9 cellular contexts compared by ENCODE assay signal in the genomic region with DNA sequence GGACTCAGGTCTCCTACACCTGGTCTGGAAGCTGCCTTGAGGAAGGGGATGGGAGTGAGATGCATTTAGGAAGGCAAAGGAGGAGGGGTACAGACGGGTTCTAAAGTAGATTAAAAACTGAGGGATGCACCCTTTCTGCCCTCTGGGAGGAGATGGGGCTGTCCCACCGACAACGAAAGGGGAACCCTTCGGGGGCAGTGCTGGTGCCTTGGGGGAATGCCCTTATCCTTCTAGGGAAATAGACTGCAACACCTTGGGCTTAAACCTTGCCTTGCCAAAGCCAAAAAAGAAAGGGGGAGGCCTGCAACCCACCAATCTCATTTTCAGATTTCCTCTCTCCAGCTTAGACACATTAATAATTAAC.
A peak's percentile ranks its signal among the peaks of the same experiment; 100 is the strongest.
DNase-seq lines count a peak whose midpoint lies in the region; ATAC-seq and TF ChIP-seq lines count a peak whose summit lies in the region.
"Had no signal": no experiment of that assay in that cellular context is flagged by ENCODE, and none has a peak within 500 bp of the region (broad histone marks: within the 10 kb centered on the region; RNA-seq: fewer than 3 reads in every experiment).

No MANE protein-coding gene starts in this region.

- 26 to 60% methylated on average over 1 to 4 of the region's 4 CpGs for WGBS in endodermal cell (ENCODE audit: insufficient coverage in 1 of 2, insufficient read length in 1 of 2), 2 experiments

- peak overlapping the region; percentile 48 for H3K9ac ChIP-seq in endodermal cell (ENCODE audit: extremely low read depth, low read length, poor library complexity, severe bottlenecking)
- no peak overlapping the region for H3K9ac ChIP-seq in skeletal muscle tissue (ENCODE audit: low read depth in 1 of 3, low read length in 3 of 3)

- DNase-seq in endodermal cell (no peak), mucosa of gallbladder (ENCODE audit: low spot score) (no peak)
- DNase-seq in activated naive CD4-positive, alpha-beta T cell treated with anti-CD3 and anti-CD28 coated beads, Interleukin-2, amount 50 U/mL, for 16 hours = no peak
- no peak for DNase-seq in effector CD8-positive, alpha-beta T cell (lab: John Stamatoyannopoulos, UW)

- H3K27ac ChIP-seq in endodermal cell (ENCODE audit: low read depth, low read length) = no peak overlapping the region
- no peak overlapping the region for H3K27ac ChIP-seq in skeletal muscle tissue (ENCODE audit: low read depth, low read length)
- H3K27ac ChIP-seq: HL-60 had no signal

- peaks cover 53% of the 10 kb centered on the region for H3K4me1 Mint-ChIP-seq in endodermal cell

- H3K4me3 ChIP-seq in endodermal cell (ENCODE audit: low read length) (peak overlapping the region; percentile 82), skeletal muscle tissue (ENCODE audit: low read length in 3 of 3) (peak overlapping the region in 2 of 3 donors; percentile 70 to 76)

- H3K9me3 ChIP-seq in endodermal cell (ENCODE audit: control insufficient read depth, low read length) (no peaks in the 10 kb centered on the region), skeletal muscle tissue (ENCODE audit: control insufficient read depth in 3 of 3, low read length in 3 of 3) (no peaks in the 10 kb centered on the region)

- peak overlapping the region; percentile 65 for H3K4me3 Mint-ChIP-seq in endodermal cell

- H3K27ac Mint-ChIP-seq in endodermal cell = peak overlapping the region; percentile 79

- ATAC-seq in GM19372 (IDR thresholded peaks at IDR 0.05; ENCODE audit: low read depth, unreplicated experiment) (peak; percentile 39), HG03095 (IDR thresholded peaks at IDR 0.05; ENCODE audit: unreplicated experiment) (peak; percentile 52), GM18861 (IDR thresholded peaks at IDR 0.05; ENCODE audit: unreplicated experiment) (no peak)

- no peak for TF ChIP-seq CTCF in endodermal cell (conservative IDR thresholded peaks at IDR 0.05)

- H3K27me3 ChIP-seq in endodermal cell (ENCODE audit: control insufficient read depth, insufficient read depth, low read length, poor library complexity, severe bottlenecking) (peaks cover 30% of the 10 kb centered on the region), skeletal muscle tissue (ENCODE audit: control insufficient read depth in 3 of 3, insufficient read depth in 3 of 3, low read length in 3 of 3) (peaks cover 0 to 8% (median 7%) of the 10 kb centered on the region in 3 donors)

- peaks cover 36% of the 10 kb centered on the region for H3K27me3 Mint-ChIP-seq in endodermal cell (ENCODE audit: insufficient read depth)

- H3K4me1 ChIP-seq in endodermal cell (ENCODE audit: control insufficient read depth, insufficient read depth, low read length) (peaks cover 23% of the 10 kb centered on the region), skeletal muscle tissue (ENCODE audit: control insufficient read depth in 3 of 3, insufficient read depth in 3 of 3, low read length in 3 of 3) (peaks cover 6 to 20% (median 12%) of the 10 kb centered on the region in 3 donors)

- no peaks in the 10 kb centered on the region for H3K9me3 Mint-ChIP-seq in endodermal cell

- no peaks in the 10 kb centered on the region for H3K36me3 Mint-ChIP-seq in endodermal cell (ENCODE audit: low read depth)

- H3K36me3 ChIP-seq in endodermal cell (ENCODE audit: control insufficient read depth, insufficient read depth, low read length) = no peaks in the 10 kb centered on the region
- H3K36me3 ChIP-seq in skeletal muscle tissue (ENCODE audit: control insufficient read depth in 3 of 3, insufficient read depth in 3 of 3, low read length in 3 of 3) = no peaks in the 10 kb centered on the region
